Comparison of ENCODE assay signal across 9 cellular contexts in the genomic region with DNA sequence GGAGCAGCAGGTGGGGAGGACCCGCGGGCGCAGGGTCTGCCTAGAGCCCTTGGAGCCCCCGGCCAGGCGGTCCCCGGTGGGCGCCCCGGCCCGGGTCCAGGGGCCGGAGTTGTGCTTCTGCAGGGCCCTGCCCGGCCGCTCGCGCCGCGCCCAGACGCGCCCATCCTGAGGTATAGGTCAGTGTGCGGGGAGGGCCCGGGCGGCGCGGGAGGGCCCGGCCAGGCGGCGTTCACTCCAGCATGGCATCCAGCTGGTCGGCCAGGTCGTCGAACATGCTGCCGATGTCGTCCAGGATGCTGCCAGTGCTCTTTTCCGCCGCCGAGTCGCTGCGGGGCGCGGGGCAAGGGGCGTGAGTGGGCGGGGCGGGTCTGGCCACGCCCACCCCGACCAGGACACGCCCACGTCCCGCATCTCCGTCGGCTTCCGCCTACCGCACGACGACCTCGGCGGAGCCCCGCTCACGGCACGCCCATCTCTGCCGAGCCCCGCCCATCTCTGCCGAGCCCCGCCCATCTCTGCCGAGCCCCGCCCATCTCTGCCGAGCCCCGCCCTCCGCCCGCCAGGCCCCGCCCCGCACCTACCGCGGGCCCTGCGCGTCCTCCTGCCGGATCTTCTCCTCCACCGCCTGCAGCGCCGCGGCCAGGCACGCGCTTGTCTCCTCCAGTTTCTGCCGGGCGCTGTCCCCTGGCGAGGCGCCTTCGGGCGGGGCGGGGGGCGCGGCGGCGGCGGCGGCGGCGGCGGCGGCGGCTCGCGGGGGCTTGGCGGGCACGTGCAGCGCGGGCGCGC. TPM values are rescaled to one million over a fixed set of nuclear protein-coding genes. Genes with fewer than 3 reads are reported as not detected.
DNase-seq lines count a peak whose midpoint lies in the region; ATAC-seq and TF ChIP-seq lines count a peak whose summit lies in the region.
"Had no signal": no experiment of that assay in that cellular context is flagged by ENCODE, and none has a peak within 500 bp of the region (broad histone marks: within the 10 kb centered on the region; RNA-seq: fewer than 3 reads in every experiment).

No MANE protein-coding gene starts in this region.

- peak; percentile 41 for DNase-seq in CD1c-positive myeloid dendritic cell (ENCODE audit: extremely low spot score)
- no peak for DNase-seq in Panc1 (ENCODE audit: low read depth, low spot score)
- DNase-seq in astrocyte of the hippocampus (ENCODE audit: low read depth, low spot score) = peak; percentile 61
- no peak for DNase-seq in memory B cell (ENCODE audit: low spot score in 2 of 2)
- DNase-seq in C1 segment of cervical spinal cord (lab: John Stamatoyannopoulos, UW) = no peak
- no peak for DNase-seq in NCI-H510A treated with DMSO at 0.1 percent for 48 hours (lab: John Stamatoyannopoulos, UW)
- no peak for DNase-seq in dorsolateral prefrontal cortex
- no peak for DNase-seq in Karpas-422
- DNase-seq: NCI-H1048 had no signal

- H3K4me1 ChIP-seq in Panc1 (ENCODE audit: control insufficient read depth, insufficient read depth, low read length) (no peaks in the 10 kb centered on the region), Karpas-422 (ENCODE audit: low read length) (0 out of 2 replicates have a peak, but pooled peaks cover 3% of the 10 kb centered on the region)

- no peaks in the 10 kb centered on the region for H3K9me3 ChIP-seq in Panc1 (ENCODE audit: control insufficient read depth, insufficient read depth, low read depth, low read length)
- H3K9me3 ChIP-seq in Karpas-422 (ENCODE audit: low read length) = no peaks in the 10 kb centered on the region

- no peaks in the 10 kb centered on the region for H3K27me3 Mint-ChIP-seq in memory B cell

- intact Hi-C loops in Panc1 (cut with micrococcal nuclease; ENCODE audit: unreplicated experiment) = no loop called here
- intact Hi-C loops in dorsolateral prefrontal cortex (cut with DNase I) = no loop called here

- no TSS peak for BruUV-seq in Panc1 (replicated peaks; lab: Mats Ljungman, UMichigan)

- no peak overlapping the region for H3K9ac ChIP-seq in Karpas-422 (ENCODE audit: low read length)

- H3K36me3 Mint-ChIP-seq in memory B cell = peaks cover 10% of the 10 kb centered on the region

- H3K27me3 ChIP-seq in Panc1 (ENCODE audit: control insufficient read depth, insufficient read depth, low read length) = no peaks in the 10 kb centered on the region
- no peaks in the 10 kb centered on the region for H3K27me3 ChIP-seq in dorsolateral prefrontal cortex
- H3K27me3 ChIP-seq in Karpas-422 (ENCODE audit: low read length) = no peaks in the 10 kb centered on the region

- peaks cover 4% of the 10 kb centered on the region for H3K4me1 Mint-ChIP-seq in memory B cell

- no peaks in the 10 kb centered on the region for H3K9me2 ChIP-seq in Karpas-422 (replicated peaks; ENCODE audit: insufficient read depth, low read length)

- H4K20me1 ChIP-seq in Karpas-422 (ENCODE audit: insufficient read depth, low read depth, low read length) = no peaks in the 10 kb centered on the region

- H2AFZ ChIP-seq in Karpas-422 (ENCODE audit: low read length) = no peak overlapping the region

- no peaks in the 10 kb centered on the region for H3K79me2 ChIP-seq in Karpas-422 (ENCODE audit: low read length)

- no peak overlapping the region for H3K27ac Mint-ChIP-seq in memory B cell

- no peak overlapping the region for H3K4me2 ChIP-seq in Karpas-422 (ENCODE audit: low read depth, low read length, poor library complexity, severe bottlenecking)

- H3K9me3 Mint-ChIP-seq in memory B cell = no peaks in the 10 kb centered on the region

- no peak overlapping the region for H3K4me3 Mint-ChIP-seq in memory B cell

- ATAC-seq in Panc1 = peak; percentile 26; the same call in 1 of the 2 replicates
- ATAC-seq in memory B cell (ENCODE audit: low read depth) = peak; percentile 59

- CTCF ChIA-PET in Panc1 (lab: Charles Lee) = no interaction called here

- no peak overlapping the region for H3K27ac ChIP-seq in Panc1 (ENCODE audit: low read length)
- no peak overlapping the region for H3K27ac ChIP-seq in dorsolateral prefrontal cortex
- H3K27ac ChIP-seq in Karpas-422 (ENCODE audit: low read length) = no peak overlapping the region

- in situ Hi-C loops in Panc1 (cut with HindIII; ENCODE audit: low pct_unique_long_range_greater_than_20kb, low sequenced_read_pairs) = no loop called here

- H3K36me3 ChIP-seq in Panc1 (ENCODE audit: control insufficient read depth, insufficient read depth, low read length) (no peaks in the 10 kb centered on the region), Karpas-422 (ENCODE audit: insufficient read depth, low read length) (peaks cover 19% of the 10 kb centered on the region)

- no peak for TF ChIP-seq CTCF in Panc1 (IDR thresholded peaks at IDR 0.05)
- no peak for TF ChIP-seq CTCF in dorsolateral prefrontal cortex (IDR thresholded peaks at IDR 0.05 in 54 of 56, conservative IDR thresholded peaks at IDR 0.05 in 2 of 56; ENCODE audit: low read depth in 1 of 56, partially characterized antibody in 56 of 56)

- no peak overlapping the region for H3K4me3 ChIP-seq in Panc1 (ENCODE audit: low read depth in 2 of 2, low read length in 2 of 2)
- no peak overlapping the region for H3K4me3 ChIP-seq in dorsolateral prefrontal cortex
- no peak overlapping the region for H3K4me3 ChIP-seq in Karpas-422 (ENCODE audit: low read length)

- POLR2A ChIA-PET in Panc1 (lab: Charles Lee) = no interaction called here

RNA-seq across cellular contexts. Expression of gene CASKIN1, which starts 17.9 kb away (rescaled TPM):
- 4.5 TPM for total RNA-seq in Panc1 (2021; ENCODE audit: unreplicated experiment)
- polyA plus RNA-seq in Panc1 (2012; ENCODE audit: insufficient read length) = 2.8 TPM
- 100 to 1,000 TPM in 111 of 120 experiments, 10 to 100 TPM in 9; 50.8 to 265 (median 149) TPM for total RNA-seq in dorsolateral prefrontal cortex
- 0.14 TPM in 1 of 2 replicates, not detected in the other for total RNA-seq in Karpas-422 (2014; rRNA removed; shearing (Covaris generic); ENCODE audit: low replicate concordance)

RNA-seq across cellular contexts. Expression of gene TRAF7, which starts 22.9 kb away (rescaled TPM):
- total RNA-seq in Panc1 (2021; ENCODE audit: unreplicated experiment) = 108 TPM
- 116 TPM for polyA plus RNA-seq in Panc1 (2012; ENCODE audit: insufficient read length)
- total RNA-seq in dorsolateral prefrontal cortex = 10 to 100 TPM; 26.2 to 67.2 (median 41.0) TPM
- 68.3 and 110 TPM in 2 replicates for total RNA-seq in Karpas-422 (2014; rRNA removed; shearing (Covaris generic); ENCODE audit: low replicate concordance)

RNA-seq across cellular contexts. Expression of gene MLST8, which starts 26.7 kb away (rescaled TPM):
- 91.1 TPM for total RNA-seq in Panc1 (2021; ENCODE audit: unreplicated experiment)
- 129 TPM for polyA plus RNA-seq in Panc1 (2012; ENCODE audit: insufficient read length)
- total RNA-seq in dorsolateral prefrontal cortex = 10 to 100 TPM; 36.3 to 86.0 (median 59.4) TPM
- total RNA-seq in Karpas-422 (2014; rRNA removed; shearing (Covaris generic); ENCODE audit: low replicate concordance) = 46.3 and 67.0 TPM in 2 replicates

RNA-seq across cellular contexts. Expression of gene RAB26, which starts 30.1 kb away (rescaled TPM):
- total RNA-seq in Panc1 (2021; ENCODE audit: unreplicated experiment) (92.2 TPM), dorsolateral prefrontal cortex (10 to 100 TPM; 19.4 to 82.0 (median 54.8) TPM)
- polyA plus RNA-seq in Panc1 (2012; ENCODE audit: insufficient read length) = 136 TPM
- 12.8 and 15.0 TPM in 2 replicates for total RNA-seq in Karpas-422 (2014; rRNA removed; shearing (Covaris generic); ENCODE audit: low replicate concordance)

RNA-seq across cellular contexts. Expression of gene BRICD5, which starts 32.1 kb away (rescaled TPM):
- total RNA-seq in Panc1 (2021; ENCODE audit: unreplicated experiment) = 8.7 TPM
- polyA plus RNA-seq in Panc1 (2012; ENCODE audit: insufficient read length) = 5.1 TPM
- total RNA-seq in dorsolateral prefrontal cortex = 10 to 100 TPM in 119 of 120 experiments, 1 to 10 TPM in 1; 9.3 to 42.9 (median 24.0) TPM
- total RNA-seq in Karpas-422 (2014; rRNA removed; shearing (Covaris generic); ENCODE audit: low replicate concordance) = 3.7 and 7.9 TPM in 2 replicates

Comparison
In these comparisons a context has a peak if more than half of its experiments do, and no peak if none do; other contexts are left out.
1. DNase-seq: peak in CD1c-positive myeloid dendritic cell (single experiment) and astrocyte of the hippocampus (single experiment); none in Panc1 (single experiment), memory B cell (0 of 2), C1 segment of cervical spinal cord (0 of 14), NCI-H510A treated with DMSO at 0.1 percent for 48 hours (single experiment), dorsolateral prefrontal cortex (0 of 10) and Karpas-422 (single experiment).